In genomic region chr11:637593-638507, GRCh38 we compare ENCODE assay signal across 11 cellular contexts. TPM values are rescaled to one million over a fixed set of nuclear protein-coding genes. Genes with fewer than 3 reads are reported as not detected.
DNase-seq lines count a peak whose midpoint lies in the region; ATAC-seq and TF ChIP-seq lines count a peak whose summit lies in the region.
"Had no signal": no experiment of that assay in that cellular context is flagged by ENCODE, and none has a peak within 500 bp of the region (broad histone marks: within the 10 kb centered on the region; RNA-seq: fewer than 3 reads in every experiment).

No MANE protein-coding gene starts in this region.

- peaks cover 49% of the 10 kb centered on the region for H3K27me3 ChIP-seq in left ventricle myocardium inferior (ENCODE audit: low read depth)
- H3K27me3 ChIP-seq in MM.1S (replicated peaks; ENCODE audit: insufficient read depth, low read length): no peaks in the 10 kb centered on the region

- TF ChIP-seq CTCF in left ventricle myocardium inferior (IDR thresholded peaks at IDR 0.05; ENCODE audit: borderline replicate concordance) (no peak), choroid plexus epithelial cell (conservative IDR thresholded peaks at IDR 0.05; ENCODE audit: low read depth, low read length) (peak; percentile 20), MM.1S (IDR thresholded peaks at IDR 0.05; ENCODE audit: low read length) (no peak)

- H3K27ac ChIP-seq in left ventricle myocardium inferior (replicated peaks) (no peak overlapping the region), mesodermal cell (ENCODE audit: low read depth, low read length, severe bottlenecking) (no peak overlapping the region), MM.1S (ENCODE audit: low read length) (no peak overlapping the region)

- H3K4me3 ChIP-seq in left ventricle myocardium inferior (peak overlapping the region; percentile 51), choroid plexus epithelial cell (ENCODE audit: low read depth, low read length) (peak overlapping the region; percentile 24), mesodermal cell (ENCODE audit: extremely low read depth, insufficient read depth, low read length, poor library complexity, severe bottlenecking) (peak overlapping the region; percentile 11), MM.1S (ENCODE audit: low read length) (no peak overlapping the region)

- H3K36me3 ChIP-seq in left ventricle myocardium inferior: no peaks in the 10 kb centered on the region
- H3K36me3 ChIP-seq in mesodermal cell (ENCODE audit: control insufficient read depth, insufficient read depth, low read length): no peaks in the 10 kb centered on the region
- H3K36me3 ChIP-seq in MM.1S (replicated peaks; ENCODE audit: insufficient read depth, low read length): no peaks in the 10 kb centered on the region

- no peak overlapping the region for H3K4me2 ChIP-seq in MM.1S (ENCODE audit: low read depth, low read length)

- no peaks in the 10 kb centered on the region for H4K20me1 ChIP-seq in MM.1S (ENCODE audit: insufficient read depth, low read length)

- ATAC-seq in left ventricle myocardium superior: no peak
- ATAC-seq in HG02852 (IDR thresholded peaks at IDR 0.05; ENCODE audit: unreplicated experiment): no peak
- no peak for ATAC-seq in HG03460 (IDR thresholded peaks at IDR 0.05; ENCODE audit: unreplicated experiment)

- WGBS in mesodermal cell (ENCODE audit: insufficient coverage in 2 of 2), 2 experiments: 5 to 7% methylated on average over 45 to 52 of the region's 53 CpGs

- no peaks in the 10 kb centered on the region for H3K79me2 ChIP-seq in MM.1S (ENCODE audit: low read length)

- intact Hi-C loops in left ventricle myocardium inferior (cut with micrococcal nuclease) (no loop called here), left ventricle myocardium superior (cut with micrococcal nuclease) (no loop called here)

- DNase-seq in left ventricle myocardium inferior (no peak), left ventricle myocardium superior (no peak), choroid plexus epithelial cell (ENCODE audit: low read depth) (no peak), EL (no peak), MM.1S (no peak)
- DNase-seq: COR-L47, NCI-H524 treated with DMSO at 0.1 percent for 48 hours had no signal

- H3F3A ChIP-seq in MM.1S (ENCODE audit: insufficient read depth, low read length): no peaks in the 10 kb centered on the region

- no peaks in the 10 kb centered on the region for H3K9me2 ChIP-seq in MM.1S (replicated peaks; ENCODE audit: insufficient read depth, low read length)

- no peak overlapping the region for H3K9ac ChIP-seq in MM.1S (ENCODE audit: low read length)

- H3K4me1 ChIP-seq in left ventricle myocardium inferior: peaks cover 41% of the 10 kb centered on the region
- H3K4me1 ChIP-seq in mesodermal cell (ENCODE audit: control insufficient read depth, insufficient read depth, low read length, poor library complexity, severe bottlenecking): peaks cover 15% of the 10 kb centered on the region
- H3K4me1 ChIP-seq in MM.1S (ENCODE audit: low read length): no peaks in the 10 kb centered on the region

- no peak overlapping the region for H2AFZ ChIP-seq in MM.1S (ENCODE audit: low read length)

- H3K9me3 ChIP-seq in left ventricle myocardium inferior (replicated peaks) (no peaks in the 10 kb centered on the region), mesodermal cell (ENCODE audit: control insufficient read depth, low read length) (no peaks in the 10 kb centered on the region), MM.1S (replicated peaks; ENCODE audit: insufficient read depth, low read length) (no peaks in the 10 kb centered on the region)

RNA-seq across cellular contexts. Expression of gene DRD4, which starts 0.8 kb away (rescaled TPM):
- total RNA-seq in left ventricle myocardium inferior (0.22 TPM), left ventricle myocardium superior (not detected)
- polyA plus RNA-seq in mesodermal cell (2013, experiment 1 of 2): 1.00 TPM
- 0.46 TPM for polyA plus RNA-seq in mesodermal cell (2013, experiment 2 of 2)
- total RNA-seq: myocyte had no signal

RNA-seq across cellular contexts. Expression of gene SCT, which starts 10.9 kb away (rescaled TPM):
- total RNA-seq in left ventricle myocardium inferior (not detected), left ventricle myocardium superior (not detected)
- 1.2 TPM for polyA plus RNA-seq in mesodermal cell (2013, experiment 1 of 2)
- polyA plus RNA-seq in mesodermal cell (2013, experiment 2 of 2): not detected
- total RNA-seq: myocyte had no signal

RNA-seq across cellular contexts. Expression of gene CDHR5, which starts 13.1 kb away (rescaled TPM):
- total RNA-seq in left ventricle myocardium inferior (not detected), left ventricle myocardium superior (not detected)
- polyA plus RNA-seq in mesodermal cell (2013, experiment 1 of 2): not detected
- not detected for polyA plus RNA-seq in mesodermal cell (2013, experiment 2 of 2)
- total RNA-seq: myocyte had no signal

RNA-seq across cellular contexts. Expression of gene IRF7, which starts 22.1 kb away (rescaled TPM):
- total RNA-seq in left ventricle myocardium inferior (10.3 TPM), left ventricle myocardium superior (14.4 TPM)
- 11.2 TPM for polyA plus RNA-seq in mesodermal cell (2013, experiment 1 of 2)
- 7.4 TPM for polyA plus RNA-seq in mesodermal cell (2013, experiment 2 of 2)

RNA-seq across cellular contexts. Expression of gene DEAF1, which starts 57.2 kb away (rescaled TPM):
- total RNA-seq in left ventricle myocardium inferior: 18.1 TPM
- 15.9 TPM for total RNA-seq in left ventricle myocardium superior
- polyA plus RNA-seq in mesodermal cell (2013, experiment 1 of 2): 53.4 TPM
- 38.1 TPM for polyA plus RNA-seq in mesodermal cell (2013, experiment 2 of 2)
